In genomic region chr19:40238775-40239174, GRCh38 we compare ENCODE assay signal across 21 cellular contexts. TPM values are rescaled to one million over a fixed set of nuclear protein-coding genes. Genes with fewer than 3 reads are reported as not detected.
"Had no signal": no experiment of that assay in that cellular context is flagged by ENCODE, and none has a peak within 500 bp of the region (broad histone marks: within the 10 kb centered on the region; RNA-seq: fewer than 3 reads in every experiment).

No MANE protein-coding gene starts in this region.

- DNase-seq: Karpas-422, KG1, MG63, NCI-H1092, NCI-H1105 treated with DMSO at 0.1 percent for 48 hours, NCI-H1417 treated with DMSO at 0.1 percent for 48 hours, NCI-H146, NCI-H1694 treated with DMSO at 0.1 percent for 48 hours, NCI-H1930, NCI-H2081, NCI-H2107, NCI-H2227 treated with DMSO at 0.1 percent for 48 hours, NCI-H524, NCI-H69, NCI-H774, RPMI8226, SHP77 treated with DMSO at 0.1 percent for 48 hours, SJCRH30 had no signal

- FAIRE-seq: RCC 7860 had no signal

- H3K27me3 ChIP-seq: MG63, SJCRH30 had no signal

- H3K9me3 ChIP-seq: MG63, SJCRH30 had no signal

- ATAC-seq: SK-N-SH treated with all-trans-retinoic acid at 6 μM for 48 hours had no signal

- H3K4me3 ChIP-seq: MG63, SJCRH30 had no signal

- H3K4me1 ChIP-seq: SJCRH30 had no signal

- H3K27ac ChIP-seq: SJCRH30 had no signal

RNA-seq across cellular contexts. Expression of gene CCNP, which starts 12.3 kb away (rescaled TPM):
- total RNA-seq: SJCRH30 had no signal

RNA-seq across cellular contexts. Expression of gene TTC9B, which starts 20.6 kb away (rescaled TPM):
- total RNA-seq: NCI-H460, SJCRH30 had no signal
